In genomic region chr12:5884285-5884684, GRCh38 we compare ENCODE assay signal across 18 cellular contexts.
DNase-seq lines count a peak whose midpoint lies in the region; ATAC-seq, FAIRE-seq and TF ChIP-seq lines count a peak whose summit lies in the region.
"Had no signal": no experiment of that assay in that cellular context is flagged by ENCODE, and none has a peak within 500 bp of the region (broad histone marks: within the 10 kb centered on the region; RNA-seq: fewer than 3 reads in every experiment).

No MANE protein-coding gene starts in this region.

- H3K27ac Mint-ChIP-seq in H9 = no peak overlapping the region
- H3K27ac Mint-ChIP-seq: CD4-positive, alpha-beta memory T cell; GM23338; HFFc6 had no signal

- H3K23me2 ChIP-seq in H9 (ENCODE audit: insufficient read length, low read depth, low read length, poor library complexity, severe bottlenecking) = no peaks in the 10 kb centered on the region

- H3K27ac ChIP-seq in H9 (ENCODE audit: insufficient read length, low read depth, low read length) = no peak overlapping the region

- FAIRE-seq in HTR-8/SVneo (lab: Jason Lieb, UNC) = peak; percentile 16
- FAIRE-seq: GM12891, GM18507 had no signal

- no peaks in the 10 kb centered on the region for H4K20me1 ChIP-seq in H9 (ENCODE audit: control insufficient read depth, insufficient read depth, insufficient read length)

- H2AK5ac ChIP-seq in H9 (ENCODE audit: insufficient read length, low read length) = no peak overlapping the region

- no peak overlapping the region for H2BK15ac ChIP-seq in H9 (ENCODE audit: low read depth, low read length)

- 0 out of 2 replicates have a peak, but pooled peaks cover 4% of the 10 kb centered on the region for H3K4me1 ChIP-seq in H9 (ENCODE audit: insufficient read depth, low read length)
- H3K4me1 ChIP-seq: HAP-1 had no signal

- no peak overlapping the region for H2BK20ac ChIP-seq in H9 (ENCODE audit: low read depth, low read length, poor library complexity, severe bottlenecking)

- H4K91ac ChIP-seq in H9 (ENCODE audit: insufficient read length, low read depth, low read length) = no peak overlapping the region

- DNase-seq in H9 = peak; percentile 20
- no peak for DNase-seq in HTR-8/SVneo (ENCODE audit: insufficient read length, low spot score)
- peak; percentile 29 for DNase-seq in islet precursor cell
- DNase-seq in NCI-H2029 treated with DMSO at 0.1 percent for 48 hours (lab: John Stamatoyannopoulos, UW) = no peak
- DNase-seq: C1 segment of cervical spinal cord; Calu3; CD4-positive, alpha-beta memory T cell; COR-L47; DMS53; DMS79 treated with DMSO at 0.1 percent for 48 hours; GF-D8; HFFc6 had no signal

- H3K18ac ChIP-seq in H9 (ENCODE audit: insufficient read length, low read depth, low read length) = no peak overlapping the region

- H3K27me3 ChIP-seq in H9 (ENCODE audit: insufficient read depth, low read length) = no peaks in the 10 kb centered on the region

- H3K14ac ChIP-seq in H9 (ENCODE audit: insufficient read depth, low read length) = no peak overlapping the region

- H3K4me2 ChIP-seq in H9 (ENCODE audit: insufficient read depth, insufficient read length, low read length) = no peak overlapping the region
- H3K4me2 ChIP-seq: GM23338 had no signal

- no peaks in the 10 kb centered on the region for H3K79me2 ChIP-seq in H9 (ENCODE audit: insufficient read depth, low read length)

- H3K27me3 Mint-ChIP-seq in H9 (ENCODE audit: low read depth) = peaks cover 8% of the 10 kb centered on the region

- no peak for ATAC-seq in HG02840 (IDR thresholded peaks at IDR 0.05; ENCODE audit: low FRiP score, unreplicated experiment)
- ATAC-seq in HG03354 (IDR thresholded peaks at IDR 0.05; ENCODE audit: poor library complexity, severe bottlenecking, unreplicated experiment) = no peak
- ATAC-seq: GM23338 had no signal

- H3K79me1 ChIP-seq in H9 (ENCODE audit: insufficient read depth, low read depth, low read length, poor library complexity, severe bottlenecking) = no peaks in the 10 kb centered on the region

- H3K9ac ChIP-seq in H9 (ENCODE audit: extremely low read depth, insufficient read length, low read length) = no peak overlapping the region

- TF ChIP-seq CTCF in H9 (conservative IDR thresholded peaks at IDR 0.05) = no peak

- no peak overlapping the region for H3K56ac ChIP-seq in H9 (ENCODE audit: insufficient read length, low read depth, low read length)

- H2BK12ac ChIP-seq in H9 (ENCODE audit: insufficient read length, low read depth, low read length) = no peak overlapping the region

- H3K4me3 Mint-ChIP-seq in H9 = no peak overlapping the region
- H3K4me3 Mint-ChIP-seq: CD4-positive, alpha-beta memory T cell; GM23338; HFFc6 had no signal

- no peak overlapping the region for H4K5ac ChIP-seq in H9 (ENCODE audit: insufficient read length, low read depth, low read length)

- H3K23ac ChIP-seq in H9 (ENCODE audit: insufficient read length, low read depth, low read length) = no peak overlapping the region

- no peak overlapping the region for H2AFZ ChIP-seq in H9 (ENCODE audit: low read length)
- H2AFZ ChIP-seq: GM23338 had no signal

- H3K9me3 Mint-ChIP-seq in H9 = peaks cover under 1 to 2% of the 10 kb centered on the region in 2 experiments; a peak in 3 of 5 replicates
- H3K9me3 Mint-ChIP-seq: CD4-positive, alpha-beta memory T cell; HFFc6 had no signal

- H3K9me3 ChIP-seq in H9 (ENCODE audit: control insufficient read depth, low read depth, low read length) = no peaks in the 10 kb centered on the region
- H3K9me3 ChIP-seq: HAP-1 had no signal

- H3K4ac ChIP-seq in H9 (ENCODE audit: low read depth, low read length) = no peak overlapping the region

- H2BK5ac ChIP-seq in H9 (ENCODE audit: insufficient read length, low read length) = no peak overlapping the region

- H4K8ac ChIP-seq in H9 (replicated peaks; ENCODE audit: insufficient read length, low read depth, low read length) = no peak overlapping the region

- H2BK120ac ChIP-seq in H9 (ENCODE audit: low read depth, low read length, poor library complexity, severe bottlenecking) = no peak overlapping the region

- H3K4me1 Mint-ChIP-seq in H9 = peaks cover 17 to 22% of the 10 kb centered on the region in 2 experiments

- no peak overlapping the region for H3T11ph ChIP-seq in H9 (ENCODE audit: low read length)

- no CpG with 5 or more reads among the region's 2 CpGs for WGBS in H9 (ENCODE audit: extremely low coverage, insufficient read length, low lambda C conversion rate)

- H3K36me3 Mint-ChIP-seq in H9 (ENCODE audit: insufficient read depth in 1 of 3, low read depth in 3 of 3) = peaks cover 0 to 4% (median 2%) of the 10 kb centered on the region in 3 experiments; a peak in 3 of 7 replicates
- H3K36me3 Mint-ChIP-seq: CD4-positive, alpha-beta memory T cell had no signal

Comparison
In these comparisons a context has a peak if more than half of its experiments do, and no peak if none do; other contexts are left out.
1. DNase-seq: peak in H9 (single experiment) and islet precursor cell (single experiment); none in HTR-8/SVneo (single experiment) and NCI-H2029 treated with DMSO at 0.1 percent for 48 hours (single experiment).